Comparison of ENCODE assay signal across 13 cellular contexts in genomic region chr11:45807792-45808238, GRCh38. TPM values are rescaled to one million over a fixed set of nuclear protein-coding genes. Genes with fewer than 3 reads are reported as not detected.
A peak's percentile ranks its signal among the peaks of the same experiment; 100 is the strongest.
DNase-seq lines count a peak whose midpoint lies in the region; ATAC-seq and TF ChIP-seq lines count a peak whose summit lies in the region.
"Had no signal": no experiment of that assay in that cellular context is flagged by ENCODE, and none has a peak within 500 bp of the region (broad histone marks: within the 10 kb centered on the region; RNA-seq: fewer than 3 reads in every experiment).

No MANE protein-coding gene starts in this region.

- CTCF ChIA-PET in activated CD4-positive, alpha-beta T cell treated with anti-CD3 and anti-CD28 coated beads, Interleukin-2, amount 10 ng/mL, durations not matched to agents 7 days and 5 days (lab: Charles Lee), result no interaction called here
- CTCF ChIA-PET in activated CD8-positive, alpha-beta T cell treated with anti-CD3 and anti-CD28 coated beads, Interleukin-2, amount 10 ng/mL, durations not matched to agents 7 days and 5 days (lab: Charles Lee), result no interaction called here

- intact Hi-C loops in left cardiac atrium (cut with DNase I), result no loop called here

- no peak overlapping the region for H3K27ac ChIP-seq in hepatocyte
- no peak overlapping the region for H3K27ac ChIP-seq in skeletal muscle tissue (ENCODE audit: low read depth, low read length)
- H3K27ac ChIP-seq: body of pancreas, tibial nerve had no signal

- no peaks in the 10 kb centered on the region for H3K27me3 Mint-ChIP-seq in activated CD4-positive, alpha-beta T cell treated with anti-CD3 and anti-CD28 coated beads, Interleukin-2, amount 10 ng/mL, durations not matched to agents 7 days and 5 days
- no peaks in the 10 kb centered on the region for H3K27me3 Mint-ChIP-seq in activated CD8-positive, alpha-beta T cell treated with anti-CD3 and anti-CD28 coated beads, Interleukin-2, amount 10 ng/mL, durations not matched to agents 7 days and 5 days (ENCODE audit: low read depth)

- H3K9ac ChIP-seq in skeletal muscle tissue (ENCODE audit: low read depth in 1 of 3, low read length in 3 of 3), result peak overlapping the region in 2 of 3 donors; percentile 47 to 61

- ATAC-seq in activated CD8-positive, alpha-beta T cell treated with anti-CD3 and anti-CD28 coated beads, Interleukin-2, amount 10 ng/mL, durations not matched to agents 7 days and 5 days, result no peak
- no peak for ATAC-seq in HG03095 (IDR thresholded peaks at IDR 0.05; ENCODE audit: unreplicated experiment)
- ATAC-seq in left cardiac atrium, result no peak
- ATAC-seq in HG02610 (IDR thresholded peaks at IDR 0.05; ENCODE audit: unreplicated experiment), result no peak
- ATAC-seq: body of pancreas had no signal

- POLR2A ChIA-PET in activated CD4-positive, alpha-beta T cell treated with anti-CD3 and anti-CD28 coated beads, Interleukin-2, amount 10 ng/mL, durations not matched to agents 7 days and 5 days (lab: Charles Lee), result no interaction called here
- POLR2A ChIA-PET in activated CD8-positive, alpha-beta T cell treated with anti-CD3 and anti-CD28 coated beads, Interleukin-2, amount 10 ng/mL, durations not matched to agents 7 days and 5 days (lab: Charles Lee), result no interaction called here

- H3K4me1 ChIP-seq in hepatocyte (ENCODE audit: insufficient read depth) (peaks cover 21% of the 10 kb centered on the region), skeletal muscle tissue (ENCODE audit: control insufficient read depth in 3 of 3, insufficient read depth in 3 of 3, low read length in 3 of 3) (peaks cover 27 to 39% (median 36%) of the 10 kb centered on the region in 3 donors)

- no peak overlapping the region for H2AFZ ChIP-seq in hepatocyte

- WGBS in hepatocyte (ENCODE audit: low lambda C conversion rate, missing lambda C conversion rate), result 88% methylated on average over 4 of the region's 4 CpGs

- peak overlapping the region; percentile 96 for H3K4me2 ChIP-seq in hepatocyte

- peaks cover 2% of the 10 kb centered on the region for H4K20me1 ChIP-seq in hepatocyte (ENCODE audit: insufficient read depth, poor library complexity, severe bottlenecking)

- no peaks in the 10 kb centered on the region for H3K36me3 ChIP-seq in hepatocyte (replicated peaks; ENCODE audit: insufficient read depth, low read depth)
- peaks cover 16 to 24% (median 24%) of the 10 kb centered on the region in 3 donors for H3K36me3 ChIP-seq in skeletal muscle tissue (ENCODE audit: control insufficient read depth in 3 of 3, insufficient read depth in 3 of 3, low read length in 3 of 3)

- H3K27me3 ChIP-seq in hepatocyte (no peaks in the 10 kb centered on the region), skeletal muscle tissue (ENCODE audit: control insufficient read depth in 3 of 3, insufficient read depth in 3 of 3, low read length in 3 of 3) (no peaks in the 10 kb centered on the region)
- H3K27me3 ChIP-seq: body of pancreas, tibial nerve had no signal

- H3K27ac Mint-ChIP-seq in activated CD4-positive, alpha-beta T cell treated with anti-CD3 and anti-CD28 coated beads, Interleukin-2, amount 10 ng/mL, durations not matched to agents 7 days and 5 days, result no peak overlapping the region
- no peak overlapping the region for H3K27ac Mint-ChIP-seq in activated CD8-positive, alpha-beta T cell treated with anti-CD3 and anti-CD28 coated beads, Interleukin-2, amount 10 ng/mL, durations not matched to agents 7 days and 5 days

- peaks cover 47% of the 10 kb centered on the region for H3K4me1 Mint-ChIP-seq in activated CD4-positive, alpha-beta T cell treated with anti-CD3 and anti-CD28 coated beads, Interleukin-2, amount 10 ng/mL, durations not matched to agents 7 days and 5 days
- H3K4me1 Mint-ChIP-seq in activated CD8-positive, alpha-beta T cell treated with anti-CD3 and anti-CD28 coated beads, Interleukin-2, amount 10 ng/mL, durations not matched to agents 7 days and 5 days (ENCODE audit: low read depth), result peaks cover 47% of the 10 kb centered on the region

- peaks cover 32% of the 10 kb centered on the region for H3K79me2 ChIP-seq in hepatocyte

- no peaks in the 10 kb centered on the region for H3K9me2 ChIP-seq in hepatocyte (replicated peaks; ENCODE audit: insufficient read depth)

- H3K9me3 ChIP-seq in hepatocyte (ENCODE audit: low read depth) (no peaks in the 10 kb centered on the region), skeletal muscle tissue (ENCODE audit: control insufficient read depth in 3 of 3, low read length in 3 of 3) (no peaks in the 10 kb centered on the region)
- H3K9me3 ChIP-seq: body of pancreas, tibial nerve had no signal

- no peak for TF ChIP-seq CTCF in hepatocyte (IDR thresholded peaks at IDR 0.05; ENCODE audit: poor library complexity)

- no peak for DNase-seq in activated CD4-positive, alpha-beta T cell treated with anti-CD3 and anti-CD28 coated beads, Interleukin-2, amount 10 ng/mL, durations not matched to agents 7 days and 5 days
- no peak for DNase-seq in activated CD4-positive, alpha-beta T cell treated with anti-CD3 and anti-CD28 coated beads for 1 hour
- DNase-seq in activated CD8-positive, alpha-beta T cell treated with anti-CD3 and anti-CD28 coated beads, Interleukin-2, amount 10 ng/mL, durations not matched to agents 7 days and 5 days, result no peak
- DNase-seq in hepatocyte (ENCODE audit: low spot score) (no peak), left cardiac atrium (no peak)
- DNase-seq: activated CD4-positive, CD25-positive, alpha-beta regulatory T cell; NCI-H1930; stimulated activated CD4-positive, alpha-beta T cell treated with anti-CD3 and anti-CD28 coated beads, Interleukin-4, amount 100 ng/mL, for 24 hours had no signal

- peaks cover 27% of the 10 kb centered on the region for H3K36me3 Mint-ChIP-seq in activated CD4-positive, alpha-beta T cell treated with anti-CD3 and anti-CD28 coated beads, Interleukin-2, amount 10 ng/mL, durations not matched to agents 7 days and 5 days (ENCODE audit: low read depth)
- peaks cover 41% of the 10 kb centered on the region for H3K36me3 Mint-ChIP-seq in activated CD8-positive, alpha-beta T cell treated with anti-CD3 and anti-CD28 coated beads, Interleukin-2, amount 10 ng/mL, durations not matched to agents 7 days and 5 days (ENCODE audit: low read depth)

- H3K4me3 Mint-ChIP-seq in activated CD4-positive, alpha-beta T cell treated with anti-CD3 and anti-CD28 coated beads, Interleukin-2, amount 10 ng/mL, durations not matched to agents 7 days and 5 days, result peak overlapping the region; percentile 25
- H3K4me3 Mint-ChIP-seq in activated CD8-positive, alpha-beta T cell treated with anti-CD3 and anti-CD28 coated beads, Interleukin-2, amount 10 ng/mL, durations not matched to agents 7 days and 5 days, result peak overlapping the region; percentile 92

- H3K4me3 ChIP-seq in hepatocyte (no peak overlapping the region), skeletal muscle tissue (ENCODE audit: low read length in 3 of 3) (peak overlapping the region in 1 of 3 donors; percentile 2)
- H3K4me3 ChIP-seq: body of pancreas, tibial nerve had no signal

- no peaks in the 10 kb centered on the region for H3K9me3 Mint-ChIP-seq in activated CD4-positive, alpha-beta T cell treated with anti-CD3 and anti-CD28 coated beads, Interleukin-2, amount 10 ng/mL, durations not matched to agents 7 days and 5 days
- no peaks in the 10 kb centered on the region for H3K9me3 Mint-ChIP-seq in activated CD8-positive, alpha-beta T cell treated with anti-CD3 and anti-CD28 coated beads, Interleukin-2, amount 10 ng/mL, durations not matched to agents 7 days and 5 days (ENCODE audit: insufficient read depth)

RNA-seq across cellular contexts. Expression of gene SLC35C1, which starts 2.9 kb away (rescaled TPM):
- total RNA-seq in activated CD4-positive, alpha-beta T cell treated with anti-CD3 and anti-CD28 coated beads, Interleukin-2, amount 10 ng/mL, durations not matched to agents 7 days and 5 days, result 10 to 100 TPM; 18.0 to 18.2 TPM
- 10 to 100 TPM; 21.8 to 23.5 TPM for total RNA-seq in activated CD8-positive, alpha-beta T cell treated with anti-CD3 and anti-CD28 coated beads, Interleukin-2, amount 10 ng/mL, durations not matched to agents 7 days and 5 days
- total RNA-seq in hepatocyte, result 11.1 and 12.7 TPM in 2 replicates
- polyA plus RNA-seq in hepatocyte, result 22.1 and 25.0 TPM in 2 replicates
- 2.6 TPM for total RNA-seq in skeletal muscle tissue
- total RNA-seq in left cardiac atrium, result 10 to 100 TPM; 12.4 to 13.3 TPM

RNA-seq across cellular contexts. Expression of gene CRY2, which starts 39.5 kb away (rescaled TPM):
- total RNA-seq in activated CD4-positive, alpha-beta T cell treated with anti-CD3 and anti-CD28 coated beads, Interleukin-2, amount 10 ng/mL, durations not matched to agents 7 days and 5 days, result 10 to 100 TPM; 25.6 to 26.3 TPM
- 10 to 100 TPM; 24.4 to 28.1 TPM for total RNA-seq in activated CD8-positive, alpha-beta T cell treated with anti-CD3 and anti-CD28 coated beads, Interleukin-2, amount 10 ng/mL, durations not matched to agents 7 days and 5 days
- 21.3 and 27.6 TPM in 2 replicates for total RNA-seq in hepatocyte
- polyA plus RNA-seq in hepatocyte, result 23.8 and 25.5 TPM in 2 replicates
- 37.6 TPM for total RNA-seq in skeletal muscle tissue
- total RNA-seq in left cardiac atrium, result 10 to 100 TPM; 59.2 to 62.9 TPM
